In genomic region chr7:84188811-84189405, GRCh38 we compare ENCODE assay signal across 9 cellular contexts. TPM values are rescaled to one million over a fixed set of nuclear protein-coding genes. Genes with fewer than 3 reads are reported as not detected.
A peak's percentile ranks its signal among the peaks of the same experiment; 100 is the strongest.
DNase-seq lines count a peak whose midpoint lies in the region; ATAC-seq and TF ChIP-seq lines count a peak whose summit lies in the region.
"Had no signal": no experiment of that assay in that cellular context is flagged by ENCODE, and none has a peak within 500 bp of the region (broad histone marks: within the 10 kb centered on the region; RNA-seq: fewer than 3 reads in every experiment).

No MANE protein-coding gene starts in this region.

- in situ Hi-C loops in T47D (cut with HindIII; ENCODE audit: low pct_unique_long_range_greater_than_20kb, low sequenced_read_pairs): no loop called here

- DNase-seq in DMS53 (lab: John Stamatoyannopoulos, UW): peak; percentile 66
- DNase-seq in LoVo (ENCODE audit: low spot score): peak; percentile 58
- peak; percentile 14 to 55 for DNase-seq in T47D (ENCODE audit: low read depth in 1 of 2, low spot score in 1 of 2)
- DNase-seq in myocyte (ENCODE audit: low read depth): peak; percentile 53
- DNase-seq in activated CD8-positive, alpha-beta memory T cell treated with anti-CD3 and anti-CD28 coated beads for 24 hours: no peak
- no peak for DNase-seq in middle frontal gyrus (ENCODE audit: extremely low spot score, low spot score)
- DNase-seq in GM10266 (ENCODE audit: extremely low spot score): no peak
- DNase-seq: substantia nigra had no signal

- no peak for TF ChIP-seq CTCF in GM10266 (IDR thresholded peaks at IDR 0.05; ENCODE audit: control insufficient read depth, insufficient read depth, low read depth, missing control alignments)

- no peak for ATAC-seq in HG03457 (IDR thresholded peaks at IDR 0.05; ENCODE audit: unreplicated experiment)

RNA-seq across cellular contexts. Expression of gene SEMA3A, which starts 5.7 kb away (rescaled TPM):
- total RNA-seq in myocyte: 4.4 and 7.7 TPM in 2 replicates
- 9.4 TPM for polyA plus RNA-seq in myocyte (2012)

Comparison
In these comparisons a context has a peak if more than half of its experiments do, and no peak if none do; other contexts are left out.
1. DNase-seq: peak in DMS53 (single experiment), LoVo (single experiment), T47D (2 of 2) and myocyte (single experiment); none in activated CD8-positive, alpha-beta memory T cell treated with anti-CD3 and anti-CD28 coated beads for 24 hours (single experiment), middle frontal gyrus (single experiment) and GM10266 (single experiment).